In the genomic region with DNA sequence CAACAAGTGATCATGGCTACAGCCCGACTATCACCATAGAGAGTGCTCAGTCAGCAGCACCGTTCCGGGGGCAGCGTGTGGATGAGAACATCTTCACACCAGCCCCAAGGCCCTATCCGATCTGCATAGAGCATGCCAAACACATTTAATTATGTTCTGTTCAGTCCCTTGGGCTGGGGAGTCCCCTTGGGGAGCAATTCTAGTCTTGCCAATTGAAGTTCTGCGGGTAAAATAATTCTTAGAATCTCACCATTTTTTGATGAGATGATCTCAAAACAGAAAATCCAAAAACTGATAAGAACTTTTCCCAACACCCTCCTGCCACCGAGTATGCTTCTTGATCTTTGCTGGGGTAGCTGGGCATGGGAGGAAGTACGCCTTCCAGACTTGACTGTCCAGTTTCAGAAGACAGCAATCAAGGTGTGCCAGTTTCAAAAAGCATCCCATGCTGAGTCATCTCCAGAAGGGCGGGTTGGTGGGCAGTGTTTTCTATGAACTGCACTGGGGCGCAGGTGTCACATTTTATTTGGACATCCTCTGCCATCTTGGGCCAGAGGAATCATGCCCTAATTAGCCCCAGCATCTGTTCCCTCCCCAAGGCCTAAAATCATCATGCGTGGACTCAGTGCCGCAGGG, we compare ENCODE assay signal across 1 cellular context.
TF ChIP-seq lines count a peak whose summit lies in the region.

No MANE protein-coding gene starts in this region.

TF ChIP-seq in GM23338, 12 proteins besides CTCF, POLR2A, EP300 and RAD21 (continued from another document):
- TF ChIP-seq, protein P1, sequence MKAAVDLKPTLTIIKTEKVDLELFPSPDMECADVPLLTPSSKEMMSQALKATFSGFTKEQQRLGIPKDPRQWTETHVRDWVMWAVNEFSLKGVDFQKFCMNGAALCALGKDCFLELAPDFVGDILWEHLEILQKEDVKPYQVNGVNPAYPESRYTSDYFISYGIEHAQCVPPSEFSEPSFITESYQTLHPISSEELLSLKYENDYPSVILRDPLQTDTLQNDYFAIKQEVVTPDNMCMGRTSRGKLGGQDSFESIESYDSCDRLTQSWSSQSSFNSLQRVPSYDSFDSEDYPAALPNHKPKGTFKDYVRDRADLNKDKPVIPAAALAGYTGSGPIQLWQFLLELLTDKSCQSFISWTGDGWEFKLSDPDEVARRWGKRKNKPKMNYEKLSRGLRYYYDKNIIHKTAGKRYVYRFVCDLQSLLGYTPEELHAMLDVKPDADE (IDR thresholded peaks at IDR 0.05), result no peak
- TF ChIP-seq JUNB (IDR thresholded peaks at IDR 0.05; ENCODE audit: unreplicated experiment) (no peak), NANOG (IDR thresholded peaks at IDR 0.05; ENCODE audit: borderline replicate concordance) (no peak), STAT1 (IDR thresholded peaks at IDR 0.05; ENCODE audit: unreplicated experiment) (no peak), ZNF114 (CRISPR knock-in tag; IDR thresholded peaks at IDR 0.05) (no peak), EZH2 (IDR thresholded peaks at IDR 0.05; ENCODE audit: low read depth, unreplicated experiment) (no peak), POLR2AphosphoS5 (IDR thresholded peaks at IDR 0.05; ENCODE audit: low read depth) (no peak), CREB1 (CRISPR knock-in tag; IDR thresholded peaks at IDR 0.05; ENCODE audit: low read depth) (no peak)
- TF ChIP-seq, protein P2, sequence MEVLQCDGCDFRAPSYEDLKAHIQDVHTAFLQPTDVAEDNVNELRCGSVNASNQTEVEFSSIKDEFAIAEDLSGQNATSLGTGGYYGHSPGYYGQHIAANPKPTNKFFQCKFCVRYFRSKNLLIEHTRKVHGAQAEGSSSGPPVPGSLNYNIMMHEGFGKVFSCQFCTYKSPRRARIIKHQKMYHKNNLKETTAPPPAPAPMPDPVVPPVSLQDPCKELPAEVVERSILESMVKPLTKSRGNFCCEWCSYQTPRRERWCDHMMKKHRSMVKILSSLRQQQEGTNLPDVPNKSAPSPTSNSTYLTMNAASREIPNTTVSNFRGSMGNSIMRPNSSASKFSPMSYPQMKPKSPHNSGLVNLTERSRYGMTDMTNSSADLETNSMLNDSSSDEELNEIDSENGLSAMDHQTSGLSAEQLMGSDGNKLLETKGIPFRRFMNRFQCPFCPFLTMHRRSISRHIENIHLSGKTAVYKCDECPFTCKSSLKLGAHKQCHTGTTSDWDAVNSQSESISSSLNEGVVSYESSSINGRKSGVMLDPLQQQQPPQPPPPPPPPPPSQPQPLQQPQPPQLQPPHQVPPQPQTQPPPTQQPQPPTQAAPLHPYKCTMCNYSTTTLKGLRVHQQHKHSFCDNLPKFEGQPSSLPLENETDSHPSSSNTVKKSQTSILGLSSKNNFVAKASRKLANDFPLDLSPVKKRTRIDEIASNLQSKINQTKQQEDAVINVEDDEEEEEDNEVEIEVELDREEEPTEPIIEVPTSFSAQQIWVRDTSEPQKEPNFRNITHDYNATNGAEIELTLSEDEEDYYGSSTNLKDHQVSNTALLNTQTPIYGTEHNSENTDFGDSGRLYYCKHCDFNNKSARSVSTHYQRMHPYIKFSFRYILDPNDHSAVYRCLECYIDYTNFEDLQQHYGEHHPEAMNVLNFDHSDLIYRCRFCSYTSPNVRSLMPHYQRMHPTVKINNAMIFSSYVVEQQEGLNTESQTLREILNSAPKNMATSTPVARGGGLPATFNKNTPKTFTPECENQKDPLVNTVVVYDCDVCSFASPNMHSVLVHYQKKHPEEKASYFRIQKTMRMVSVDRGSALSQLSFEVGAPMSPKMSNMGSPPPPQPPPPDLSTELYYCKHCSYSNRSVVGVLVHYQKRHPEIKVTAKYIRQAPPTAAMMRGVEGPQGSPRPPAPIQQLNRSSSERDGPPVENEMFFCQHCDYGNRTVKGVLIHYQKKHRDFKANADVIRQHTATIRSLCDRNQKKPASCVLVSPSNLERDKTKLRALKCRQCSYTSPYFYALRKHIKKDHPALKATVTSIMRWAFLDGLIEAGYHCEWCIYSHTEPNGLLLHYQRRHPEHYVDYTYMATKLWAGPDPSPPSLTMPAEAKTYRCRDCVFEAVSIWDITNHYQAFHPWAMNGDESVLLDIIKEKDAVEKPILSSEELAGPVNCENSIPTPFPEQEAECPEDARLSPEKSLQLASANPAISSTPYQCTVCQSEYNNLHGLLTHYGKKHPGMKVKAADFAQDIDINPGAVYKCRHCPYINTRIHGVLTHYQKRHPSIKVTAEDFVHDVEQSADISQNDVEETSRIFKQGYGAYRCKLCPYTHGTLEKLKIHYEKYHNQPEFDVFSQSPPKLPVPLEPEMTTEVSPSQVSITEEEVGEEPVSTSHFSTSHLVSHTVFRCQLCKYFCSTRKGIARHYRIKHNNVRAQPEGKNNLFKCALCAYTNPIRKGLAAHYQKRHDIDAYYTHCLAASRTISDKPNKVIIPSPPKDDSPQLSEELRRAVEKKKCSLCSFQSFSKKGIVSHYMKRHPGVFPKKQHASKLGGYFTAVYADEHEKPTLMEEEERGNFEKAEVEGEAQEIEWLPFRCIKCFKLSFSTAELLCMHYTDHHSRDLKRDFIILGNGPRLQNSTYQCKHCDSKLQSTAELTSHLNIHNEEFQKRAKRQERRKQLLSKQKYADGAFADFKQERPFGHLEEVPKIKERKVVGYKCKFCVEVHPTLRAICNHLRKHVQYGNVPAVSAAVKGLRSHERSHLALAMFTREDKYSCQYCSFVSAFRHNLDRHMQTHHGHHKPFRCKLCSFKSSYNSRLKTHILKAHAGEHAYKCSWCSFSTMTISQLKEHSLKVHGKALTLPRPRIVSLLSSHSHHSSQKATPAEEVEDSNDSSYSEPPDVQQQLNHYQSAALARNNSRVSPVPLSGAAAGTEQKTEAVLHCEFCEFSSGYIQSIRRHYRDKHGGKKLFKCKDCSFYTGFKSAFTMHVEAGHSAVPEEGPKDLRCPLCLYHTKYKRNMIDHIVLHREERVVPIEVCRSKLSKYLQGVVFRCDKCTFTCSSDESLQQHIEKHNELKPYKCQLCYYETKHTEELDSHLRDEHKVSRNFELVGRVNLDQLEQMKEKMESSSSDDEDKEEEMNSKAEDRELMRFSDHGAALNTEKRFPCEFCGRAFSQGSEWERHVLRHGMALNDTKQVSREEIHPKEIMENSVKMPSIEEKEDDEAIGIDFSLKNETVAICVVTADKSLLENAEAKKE (CRISPR knock-in tag; IDR thresholded peaks at IDR 0.05), result no peak
- TF ChIP-seq, protein P3, sequence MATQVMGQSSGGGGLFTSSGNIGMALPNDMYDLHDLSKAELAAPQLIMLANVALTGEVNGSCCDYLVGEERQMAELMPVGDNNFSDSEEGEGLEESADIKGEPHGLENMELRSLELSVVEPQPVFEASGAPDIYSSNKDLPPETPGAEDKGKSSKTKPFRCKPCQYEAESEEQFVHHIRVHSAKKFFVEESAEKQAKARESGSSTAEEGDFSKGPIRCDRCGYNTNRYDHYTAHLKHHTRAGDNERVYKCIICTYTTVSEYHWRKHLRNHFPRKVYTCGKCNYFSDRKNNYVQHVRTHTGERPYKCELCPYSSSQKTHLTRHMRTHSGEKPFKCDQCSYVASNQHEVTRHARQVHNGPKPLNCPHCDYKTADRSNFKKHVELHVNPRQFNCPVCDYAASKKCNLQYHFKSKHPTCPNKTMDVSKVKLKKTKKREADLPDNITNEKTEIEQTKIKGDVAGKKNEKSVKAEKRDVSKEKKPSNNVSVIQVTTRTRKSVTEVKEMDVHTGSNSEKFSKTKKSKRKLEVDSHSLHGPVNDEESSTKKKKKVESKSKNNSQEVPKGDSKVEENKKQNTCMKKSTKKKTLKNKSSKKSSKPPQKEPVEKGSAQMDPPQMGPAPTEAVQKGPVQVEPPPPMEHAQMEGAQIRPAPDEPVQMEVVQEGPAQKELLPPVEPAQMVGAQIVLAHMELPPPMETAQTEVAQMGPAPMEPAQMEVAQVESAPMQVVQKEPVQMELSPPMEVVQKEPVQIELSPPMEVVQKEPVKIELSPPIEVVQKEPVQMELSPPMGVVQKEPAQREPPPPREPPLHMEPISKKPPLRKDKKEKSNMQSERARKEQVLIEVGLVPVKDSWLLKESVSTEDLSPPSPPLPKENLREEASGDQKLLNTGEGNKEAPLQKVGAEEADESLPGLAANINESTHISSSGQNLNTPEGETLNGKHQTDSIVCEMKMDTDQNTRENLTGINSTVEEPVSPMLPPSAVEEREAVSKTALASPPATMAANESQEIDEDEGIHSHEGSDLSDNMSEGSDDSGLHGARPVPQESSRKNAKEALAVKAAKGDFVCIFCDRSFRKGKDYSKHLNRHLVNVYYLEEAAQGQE (IDR thresholded peaks at IDR 0.05; ENCODE audit: unreplicated experiment), result no peak
